Comparison of ENCODE assay signal across 1 cellular context in genomic region chr7:146655928-146656797, GRCh38.
A peak's percentile ranks its signal among the peaks of the same experiment; 100 is the strongest.
TF ChIP-seq lines count a peak whose summit lies in the region.

No MANE protein-coding gene starts in this region.

TF ChIP-seq in HEK293, 187 proteins besides CTCF, POLR2A, EP300 and RAD21 (continued from another document and continues in another):
- TF ChIP-seq, protein P1, sequence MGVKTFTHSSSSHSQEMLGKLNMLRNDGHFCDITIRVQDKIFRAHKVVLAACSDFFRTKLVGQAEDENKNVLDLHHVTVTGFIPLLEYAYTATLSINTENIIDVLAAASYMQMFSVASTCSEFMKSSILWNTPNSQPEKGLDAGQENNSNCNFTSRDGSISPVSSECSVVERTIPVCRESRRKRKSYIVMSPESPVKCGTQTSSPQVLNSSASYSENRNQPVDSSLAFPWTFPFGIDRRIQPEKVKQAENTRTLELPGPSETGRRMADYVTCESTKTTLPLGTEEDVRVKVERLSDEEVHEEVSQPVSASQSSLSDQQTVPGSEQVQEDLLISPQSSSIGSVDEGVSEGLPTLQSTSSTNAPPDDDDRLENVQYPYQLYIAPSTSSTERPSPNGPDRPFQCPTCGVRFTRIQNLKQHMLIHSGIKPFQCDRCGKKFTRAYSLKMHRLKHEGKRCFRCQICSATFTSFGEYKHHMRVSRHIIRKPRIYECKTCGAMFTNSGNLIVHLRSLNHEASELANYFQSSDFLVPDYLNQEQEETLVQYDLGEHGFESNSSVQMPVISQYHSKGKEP (tag by site-specific recombination; IDR thresholded peaks at IDR 0.05), result peak; percentile 96
- TF ChIP-seq GFI1B (tag by site-specific recombination; IDR thresholded peaks at IDR 0.05) (peak; percentile 74; the same call in 1 of the 2 replicates), ZNF433 (tag by site-specific recombination; IDR thresholded peaks at IDR 0.05; ENCODE audit: low read depth) (no peak), ZBTB21 (tag by site-specific recombination; IDR thresholded peaks at IDR 0.05) (peak; percentile 78), MEIS1 (CRISPR knock-in tag; IDR thresholded peaks at IDR 0.05; ENCODE audit: borderline replicate concordance) (peak; percentile 98), ZFP69B (tag by site-specific recombination; IDR thresholded peaks at IDR 0.05) (0 out of 2 replicates have a peak, but pooled peaks have one; percentile 18), ZNF248 (tag by site-specific recombination; IDR thresholded peaks at IDR 0.05) (no peak), OSR2 (tag by site-specific recombination; IDR thresholded peaks at IDR 0.05) (peak; percentile 90), ZNF426 (tag by site-specific recombination; IDR thresholded peaks at IDR 0.05) (no peak), ZNF670 (tag by site-specific recombination; IDR thresholded peaks at IDR 0.05; ENCODE audit: low read depth) (no peak), ZNF214 (tag by site-specific recombination; IDR thresholded peaks at IDR 0.05; ENCODE audit: borderline replicate concordance) (no peak), ZNF548 (tag by site-specific recombination; IDR thresholded peaks at IDR 0.05) (no peak), SP3 (tag by site-specific recombination; IDR thresholded peaks at IDR 0.05) (no peak), ZNF777 (tag by site-specific recombination; IDR thresholded peaks at IDR 0.05; ENCODE audit: borderline replicate concordance) (no peak), ZNF623 (tag by site-specific recombination; IDR thresholded peaks at IDR 0.05) (no peak), ZNF488 (tag by site-specific recombination; IDR thresholded peaks at IDR 0.05) (no peak; the same call in 1 of the 2 replicates), ZNF555 (tag by site-specific recombination; conservative IDR thresholded peaks at IDR 0.05) (no peak), ZBTB6 (tag by site-specific recombination; IDR thresholded peaks at IDR 0.05) (no peak), ZNF394 (tag by site-specific recombination; IDR thresholded peaks at IDR 0.05; ENCODE audit: borderline replicate concordance) (peak; percentile 64), ZNF24 (tag by site-specific recombination; IDR thresholded peaks at IDR 0.05) (peak; percentile 82), ZNF202 (tag by site-specific recombination; IDR thresholded peaks at IDR 0.05; ENCODE audit: borderline replicate concordance) (no peak), GLIS2 (tag by site-specific recombination; IDR thresholded peaks at IDR 0.05) (no peak), ZNF211 (tag by site-specific recombination; IDR thresholded peaks at IDR 0.05; ENCODE audit: low read depth) (no peak), ZBTB48 (tag by site-specific recombination; IDR thresholded peaks at IDR 0.05) (no peak), ZNF621 (tag by site-specific recombination; IDR thresholded peaks at IDR 0.05) (no peak), MYNN (tag by site-specific recombination; IDR thresholded peaks at IDR 0.05; ENCODE audit: borderline replicate concordance) (no peak), FEZF1 (tag by site-specific recombination; IDR thresholded peaks at IDR 0.05) (peak; percentile 93), ZNF768 (tag by site-specific recombination; IDR thresholded peaks at IDR 0.05) (no peak), ZSCAN4 (tag by site-specific recombination; IDR thresholded peaks at IDR 0.05) (peak; percentile 66), ZNF785 (tag by site-specific recombination; IDR thresholded peaks at IDR 0.05) (no peak)
- TF ChIP-seq, protein P2, sequence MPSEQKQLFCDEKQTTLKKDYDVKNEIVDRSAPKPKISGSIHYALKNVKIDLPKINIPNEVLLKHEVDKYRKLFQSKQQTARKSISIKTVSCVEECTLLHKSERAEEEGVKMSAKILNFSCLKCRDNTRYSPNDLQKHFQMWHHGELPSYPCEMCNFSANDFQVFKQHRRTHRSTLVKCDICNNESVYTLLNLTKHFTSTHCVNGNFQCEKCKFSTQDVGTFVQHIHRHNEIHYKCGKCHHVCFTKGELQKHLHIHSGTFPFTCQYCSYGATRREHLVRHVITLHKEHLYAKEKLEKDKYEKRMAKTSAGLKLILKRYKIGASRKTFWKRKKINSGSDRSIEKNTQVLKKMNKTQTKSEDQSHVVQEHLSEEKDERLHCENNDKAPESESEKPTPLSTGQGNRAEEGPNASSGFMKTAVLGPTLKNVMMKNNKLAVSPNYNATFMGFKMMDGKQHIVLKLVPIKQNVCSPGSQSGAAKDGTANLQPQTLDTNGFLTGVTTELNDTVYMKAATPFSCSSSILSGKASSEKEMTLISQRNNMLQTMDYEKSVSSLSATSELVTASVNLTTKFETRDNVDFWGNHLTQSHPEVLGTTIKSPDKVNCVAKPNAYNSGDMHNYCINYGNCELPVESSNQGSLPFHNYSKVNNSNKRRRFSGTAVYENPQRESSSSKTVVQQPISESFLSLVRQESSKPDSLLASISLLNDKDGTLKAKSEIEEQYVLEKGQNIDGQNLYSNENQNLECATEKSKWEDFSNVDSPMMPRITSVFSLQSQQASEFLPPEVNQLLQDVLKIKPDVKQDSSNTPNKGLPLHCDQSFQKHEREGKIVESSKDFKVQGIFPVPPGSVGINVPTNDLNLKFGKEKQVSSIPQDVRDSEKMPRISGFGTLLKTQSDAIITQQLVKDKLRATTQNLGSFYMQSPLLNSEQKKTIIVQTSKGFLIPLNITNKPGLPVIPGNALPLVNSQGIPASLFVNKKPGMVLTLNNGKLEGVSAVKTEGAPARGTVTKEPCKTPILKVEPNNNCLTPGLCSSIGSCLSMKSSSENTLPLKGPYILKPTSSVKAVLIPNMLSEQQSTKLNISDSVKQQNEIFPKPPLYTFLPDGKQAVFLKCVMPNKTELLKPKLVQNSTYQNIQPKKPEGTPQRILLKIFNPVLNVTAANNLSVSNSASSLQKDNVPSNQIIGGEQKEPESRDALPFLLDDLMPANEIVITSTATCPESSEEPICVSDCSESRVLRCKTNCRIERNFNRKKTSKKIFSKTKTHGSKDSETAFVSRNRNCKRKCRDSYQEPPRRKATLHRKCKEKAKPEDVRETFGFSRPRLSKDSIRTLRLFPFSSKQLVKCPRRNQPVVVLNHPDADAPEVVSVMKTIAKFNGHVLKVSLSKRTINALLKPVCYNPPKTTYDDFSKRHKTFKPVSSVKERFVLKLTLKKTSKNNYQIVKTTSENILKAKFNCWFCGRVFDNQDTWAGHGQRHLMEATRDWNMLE (tag by site-specific recombination; conservative IDR thresholded peaks at IDR 0.05; ENCODE audit: low read depth), result 0 out of 2 replicates have a peak, but pooled peaks have one; percentile 26
- TF ChIP-seq, protein P3, sequence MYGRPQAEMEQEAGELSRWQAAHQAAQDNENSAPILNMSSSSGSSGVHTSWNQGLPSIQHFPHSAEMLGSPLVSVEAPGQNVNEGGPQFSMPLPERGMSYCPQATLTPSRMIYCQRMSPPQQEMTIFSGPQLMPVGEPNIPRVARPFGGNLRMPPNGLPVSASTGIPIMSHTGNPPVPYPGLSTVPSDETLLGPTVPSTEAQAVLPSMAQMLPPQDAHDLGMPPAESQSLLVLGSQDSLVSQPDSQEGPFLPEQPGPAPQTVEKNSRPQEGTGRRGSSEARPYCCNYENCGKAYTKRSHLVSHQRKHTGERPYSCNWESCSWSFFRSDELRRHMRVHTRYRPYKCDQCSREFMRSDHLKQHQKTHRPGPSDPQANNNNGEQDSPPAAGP (tag by site-specific recombination; IDR thresholded peaks at IDR 0.05), result peak; percentile 45; the same call in 1 of the 2 replicates
- TF ChIP-seq, protein P4, sequence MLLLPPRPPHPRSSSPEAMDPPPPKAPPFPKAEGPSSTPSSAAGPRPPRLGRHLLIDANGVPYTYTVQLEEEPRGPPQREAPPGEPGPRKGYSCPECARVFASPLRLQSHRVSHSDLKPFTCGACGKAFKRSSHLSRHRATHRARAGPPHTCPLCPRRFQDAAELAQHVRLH (tag by site-specific recombination; IDR thresholded peaks at IDR 0.05), result no peak
- TF ChIP-seq, protein P5, sequence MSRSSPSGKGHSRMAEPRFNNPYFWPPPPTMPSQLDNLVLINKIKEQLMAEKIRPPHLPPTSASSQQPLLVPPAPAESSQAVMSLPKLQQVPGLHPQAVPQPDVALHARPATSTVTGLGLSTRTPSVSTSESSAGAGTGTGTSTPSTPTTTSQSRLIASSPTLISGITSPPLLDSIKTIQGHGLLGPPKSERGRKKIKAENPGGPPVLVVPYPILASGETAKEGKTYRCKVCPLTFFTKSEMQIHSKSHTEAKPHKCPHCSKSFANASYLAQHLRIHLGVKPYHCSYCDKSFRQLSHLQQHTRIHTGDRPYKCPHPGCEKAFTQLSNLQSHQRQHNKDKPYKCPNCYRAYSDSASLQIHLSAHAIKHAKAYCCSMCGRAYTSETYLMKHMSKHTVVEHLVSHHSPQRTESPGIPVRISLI (tag by site-specific recombination; IDR thresholded peaks at IDR 0.05), result peak; percentile 86
- TF ChIP-seq, protein P6, sequence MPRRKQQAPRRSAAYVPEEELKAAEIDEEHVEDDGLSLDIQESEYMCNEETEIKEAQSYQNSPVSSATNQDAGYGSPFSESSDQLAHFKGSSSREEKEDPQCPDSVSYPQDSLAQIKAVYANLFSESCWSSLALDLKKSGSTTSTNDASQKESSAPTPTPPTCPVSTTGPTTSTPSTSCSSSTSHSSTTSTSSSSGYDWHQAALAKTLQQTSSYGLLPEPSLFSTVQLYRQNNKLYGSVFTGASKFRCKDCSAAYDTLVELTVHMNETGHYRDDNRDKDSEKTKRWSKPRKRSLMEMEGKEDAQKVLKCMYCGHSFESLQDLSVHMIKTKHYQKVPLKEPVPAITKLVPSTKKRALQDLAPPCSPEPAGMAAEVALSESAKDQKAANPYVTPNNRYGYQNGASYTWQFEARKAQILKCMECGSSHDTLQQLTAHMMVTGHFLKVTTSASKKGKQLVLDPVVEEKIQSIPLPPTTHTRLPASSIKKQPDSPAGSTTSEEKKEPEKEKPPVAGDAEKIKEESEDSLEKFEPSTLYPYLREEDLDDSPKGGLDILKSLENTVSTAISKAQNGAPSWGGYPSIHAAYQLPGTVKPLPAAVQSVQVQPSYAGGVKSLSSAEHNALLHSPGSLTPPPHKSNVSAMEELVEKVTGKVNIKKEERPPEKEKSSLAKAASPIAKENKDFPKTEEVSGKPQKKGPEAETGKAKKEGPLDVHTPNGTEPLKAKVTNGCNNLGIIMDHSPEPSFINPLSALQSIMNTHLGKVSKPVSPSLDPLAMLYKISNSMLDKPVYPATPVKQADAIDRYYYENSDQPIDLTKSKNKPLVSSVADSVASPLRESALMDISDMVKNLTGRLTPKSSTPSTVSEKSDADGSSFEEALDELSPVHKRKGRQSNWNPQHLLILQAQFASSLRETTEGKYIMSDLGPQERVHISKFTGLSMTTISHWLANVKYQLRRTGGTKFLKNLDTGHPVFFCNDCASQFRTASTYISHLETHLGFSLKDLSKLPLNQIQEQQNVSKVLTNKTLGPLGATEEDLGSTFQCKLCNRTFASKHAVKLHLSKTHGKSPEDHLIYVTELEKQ (tag by site-specific recombination; IDR thresholded peaks at IDR 0.05; ENCODE audit: borderline replicate concordance), result peak; percentile 91; the same call in 1 of the 2 replicates
- TF ChIP-seq, protein P7, sequence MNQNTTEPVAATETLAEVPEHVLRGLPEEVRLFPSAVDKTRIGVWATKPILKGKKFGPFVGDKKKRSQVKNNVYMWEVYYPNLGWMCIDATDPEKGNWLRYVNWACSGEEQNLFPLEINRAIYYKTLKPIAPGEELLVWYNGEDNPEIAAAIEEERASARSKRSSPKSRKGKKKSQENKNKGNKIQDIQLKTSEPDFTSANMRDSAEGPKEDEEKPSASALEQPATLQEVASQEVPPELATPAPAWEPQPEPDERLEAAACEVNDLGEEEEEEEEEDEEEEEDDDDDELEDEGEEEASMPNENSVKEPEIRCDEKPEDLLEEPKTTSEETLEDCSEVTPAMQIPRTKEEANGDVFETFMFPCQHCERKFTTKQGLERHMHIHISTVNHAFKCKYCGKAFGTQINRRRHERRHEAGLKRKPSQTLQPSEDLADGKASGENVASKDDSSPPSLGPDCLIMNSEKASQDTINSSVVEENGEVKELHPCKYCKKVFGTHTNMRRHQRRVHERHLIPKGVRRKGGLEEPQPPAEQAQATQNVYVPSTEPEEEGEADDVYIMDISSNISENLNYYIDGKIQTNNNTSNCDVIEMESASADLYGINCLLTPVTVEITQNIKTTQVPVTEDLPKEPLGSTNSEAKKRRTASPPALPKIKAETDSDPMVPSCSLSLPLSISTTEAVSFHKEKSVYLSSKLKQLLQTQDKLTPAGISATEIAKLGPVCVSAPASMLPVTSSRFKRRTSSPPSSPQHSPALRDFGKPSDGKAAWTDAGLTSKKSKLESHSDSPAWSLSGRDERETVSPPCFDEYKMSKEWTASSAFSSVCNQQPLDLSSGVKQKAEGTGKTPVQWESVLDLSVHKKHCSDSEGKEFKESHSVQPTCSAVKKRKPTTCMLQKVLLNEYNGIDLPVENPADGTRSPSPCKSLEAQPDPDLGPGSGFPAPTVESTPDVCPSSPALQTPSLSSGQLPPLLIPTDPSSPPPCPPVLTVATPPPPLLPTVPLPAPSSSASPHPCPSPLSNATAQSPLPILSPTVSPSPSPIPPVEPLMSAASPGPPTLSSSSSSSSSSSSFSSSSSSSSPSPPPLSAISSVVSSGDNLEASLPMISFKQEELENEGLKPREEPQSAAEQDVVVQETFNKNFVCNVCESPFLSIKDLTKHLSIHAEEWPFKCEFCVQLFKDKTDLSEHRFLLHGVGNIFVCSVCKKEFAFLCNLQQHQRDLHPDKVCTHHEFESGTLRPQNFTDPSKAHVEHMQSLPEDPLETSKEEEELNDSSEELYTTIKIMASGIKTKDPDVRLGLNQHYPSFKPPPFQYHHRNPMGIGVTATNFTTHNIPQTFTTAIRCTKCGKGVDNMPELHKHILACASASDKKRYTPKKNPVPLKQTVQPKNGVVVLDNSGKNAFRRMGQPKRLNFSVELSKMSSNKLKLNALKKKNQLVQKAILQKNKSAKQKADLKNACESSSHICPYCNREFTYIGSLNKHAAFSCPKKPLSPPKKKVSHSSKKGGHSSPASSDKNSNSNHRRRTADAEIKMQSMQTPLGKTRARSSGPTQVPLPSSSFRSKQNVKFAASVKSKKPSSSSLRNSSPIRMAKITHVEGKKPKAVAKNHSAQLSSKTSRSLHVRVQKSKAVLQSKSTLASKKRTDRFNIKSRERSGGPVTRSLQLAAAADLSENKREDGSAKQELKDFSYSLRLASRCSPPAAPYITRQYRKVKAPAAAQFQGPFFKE (tag by site-specific recombination; IDR thresholded peaks at IDR 0.05; ENCODE audit: borderline replicate concordance), result no peak
